In the genomic region with DNA sequence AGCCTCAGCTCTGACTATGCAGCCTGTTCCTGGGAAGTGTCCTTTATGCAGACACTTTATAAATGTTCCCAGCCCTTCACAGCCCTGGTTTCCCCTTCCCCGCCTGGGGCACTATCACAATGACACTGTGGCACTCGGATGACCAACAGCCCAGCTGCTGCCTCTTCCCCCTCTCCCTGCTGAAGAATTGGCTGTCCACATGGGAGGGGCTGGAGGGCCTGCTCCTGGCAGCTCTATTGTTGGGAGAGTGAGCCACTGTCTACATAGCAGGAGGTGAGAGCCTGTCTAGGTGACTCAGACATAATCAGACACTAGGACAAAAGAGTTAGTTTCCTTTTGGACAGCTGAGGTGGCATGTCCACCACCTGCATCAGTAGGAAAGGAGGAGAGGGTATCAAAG, we compare ENCODE assay signal across 2 cellular contexts.
TF ChIP-seq lines count a peak whose summit lies in the region.

No MANE protein-coding gene starts in this region.

TF ChIP-seq in SK-N-SH, 30 proteins besides CTCF, POLR2A, EP300 and RAD21 (continued from another document):
- no peak for TF ChIP-seq YY1 (IDR thresholded peaks at IDR 0.05; ENCODE audit: low read depth)
- TF ChIP-seq GATA2 (CRISPR knock-in tag; IDR thresholded peaks at IDR 0.05): no peak
- TF ChIP-seq FOSL2 (IDR thresholded peaks at IDR 0.05; ENCODE audit: borderline replicate concordance, low read depth): no peak
- no peak for TF ChIP-seq TCF12 (IDR thresholded peaks at IDR 0.05)
- TF ChIP-seq, protein P1, sequence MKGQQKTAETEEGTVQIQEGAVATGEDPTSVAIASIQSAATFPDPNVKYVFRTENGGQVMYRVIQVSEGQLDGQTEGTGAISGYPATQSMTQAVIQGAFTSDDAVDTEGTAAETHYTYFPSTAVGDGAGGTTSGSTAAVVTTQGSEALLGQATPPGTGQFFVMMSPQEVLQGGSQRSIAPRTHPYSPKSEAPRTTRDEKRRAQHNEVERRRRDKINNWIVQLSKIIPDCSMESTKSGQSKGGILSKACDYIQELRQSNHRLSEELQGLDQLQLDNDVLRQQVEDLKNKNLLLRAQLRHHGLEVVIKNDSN (IDR thresholded peaks at IDR 0.05; ENCODE audit: borderline replicate concordance, low read depth): no peak
- TF ChIP-seq, protein P2, sequence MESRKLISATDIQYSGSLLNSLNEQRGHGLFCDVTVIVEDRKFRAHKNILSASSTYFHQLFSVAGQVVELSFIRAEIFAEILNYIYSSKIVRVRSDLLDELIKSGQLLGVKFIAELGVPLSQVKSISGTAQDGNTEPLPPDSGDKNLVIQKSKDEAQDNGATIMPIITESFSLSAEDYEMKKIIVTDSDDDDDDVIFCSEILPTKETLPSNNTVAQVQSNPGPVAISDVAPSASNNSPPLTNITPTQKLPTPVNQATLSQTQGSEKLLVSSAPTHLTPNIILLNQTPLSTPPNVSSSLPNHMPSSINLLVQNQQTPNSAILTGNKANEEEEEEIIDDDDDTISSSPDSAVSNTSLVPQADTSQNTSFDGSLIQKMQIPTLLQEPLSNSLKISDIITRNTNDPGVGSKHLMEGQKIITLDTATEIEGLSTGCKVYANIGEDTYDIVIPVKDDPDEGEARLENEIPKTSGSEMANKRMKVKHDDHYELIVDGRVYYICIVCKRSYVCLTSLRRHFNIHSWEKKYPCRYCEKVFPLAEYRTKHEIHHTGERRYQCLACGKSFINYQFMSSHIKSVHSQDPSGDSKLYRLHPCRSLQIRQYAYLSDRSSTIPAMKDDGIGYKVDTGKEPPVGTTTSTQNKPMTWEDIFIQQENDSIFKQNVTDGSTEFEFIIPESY (IDR thresholded peaks at IDR 0.05; ENCODE audit: borderline replicate concordance, low read depth): no peak
- no peak for TF ChIP-seq RXRA (IDR thresholded peaks at IDR 0.05; ENCODE audit: borderline replicate concordance, low read depth)
- no peak for TF ChIP-seq FOXJ3 (CRISPR knock-in tag; IDR thresholded peaks at IDR 0.05)
- TF ChIP-seq EZH2phosphoT487 (IDR thresholded peaks at IDR 0.05; ENCODE audit: borderline replicate concordance, low read depth): no peak
- no peak for TF ChIP-seq ELF1 (IDR thresholded peaks at IDR 0.05)
TF ChIP-seq in SK-N-SH: peak in this region for 0.

TF ChIP-seq in HepG2, 621 proteins besides CTCF, POLR2A, EP300 and RAD21 (continued from another document):
- no peak for TF ChIP-seq RBFOX2 (IDR thresholded peaks at IDR 0.05; ENCODE audit: low read depth, low read length)
- TF ChIP-seq TCF7 (IDR thresholded peaks at IDR 0.05; ENCODE audit: low read depth): no peak
- TF ChIP-seq ELF4 (CRISPR knock-in tag; IDR thresholded peaks at IDR 0.05; ENCODE audit: borderline replicate concordance): no peak
- TF ChIP-seq ZNF253 (CRISPR knock-in tag; IDR thresholded peaks at IDR 0.05; ENCODE audit: borderline replicate concordance): no peak
- no peak for TF ChIP-seq ZSCAN29 (CRISPR knock-in tag; conservative IDR thresholded peaks at IDR 0.05)
- TF ChIP-seq ZFP37 (CRISPR knock-in tag; IDR thresholded peaks at IDR 0.05; ENCODE audit: borderline replicate concordance): no peak
- TF ChIP-seq MIER3 (CRISPR knock-in tag; IDR thresholded peaks at IDR 0.05; ENCODE audit: borderline replicate concordance): no peak
- TF ChIP-seq ELF1 (CRISPR knock-in tag; IDR thresholded peaks at IDR 0.05): no peak
- TF ChIP-seq, protein P3, sequence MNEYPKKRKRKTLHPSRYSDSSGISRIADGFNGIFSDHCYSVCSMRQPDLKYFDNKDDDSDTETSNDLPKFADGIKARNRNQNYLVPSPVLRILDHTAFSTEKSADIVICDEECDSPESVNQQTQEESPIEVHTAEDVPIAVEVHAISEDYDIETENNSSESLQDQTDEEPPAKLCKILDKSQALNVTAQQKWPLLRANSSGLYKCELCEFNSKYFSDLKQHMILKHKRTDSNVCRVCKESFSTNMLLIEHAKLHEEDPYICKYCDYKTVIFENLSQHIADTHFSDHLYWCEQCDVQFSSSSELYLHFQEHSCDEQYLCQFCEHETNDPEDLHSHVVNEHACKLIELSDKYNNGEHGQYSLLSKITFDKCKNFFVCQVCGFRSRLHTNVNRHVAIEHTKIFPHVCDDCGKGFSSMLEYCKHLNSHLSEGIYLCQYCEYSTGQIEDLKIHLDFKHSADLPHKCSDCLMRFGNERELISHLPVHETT (CRISPR knock-in tag; conservative IDR thresholded peaks at IDR 0.05): no peak
